In the genomic region with DNA sequence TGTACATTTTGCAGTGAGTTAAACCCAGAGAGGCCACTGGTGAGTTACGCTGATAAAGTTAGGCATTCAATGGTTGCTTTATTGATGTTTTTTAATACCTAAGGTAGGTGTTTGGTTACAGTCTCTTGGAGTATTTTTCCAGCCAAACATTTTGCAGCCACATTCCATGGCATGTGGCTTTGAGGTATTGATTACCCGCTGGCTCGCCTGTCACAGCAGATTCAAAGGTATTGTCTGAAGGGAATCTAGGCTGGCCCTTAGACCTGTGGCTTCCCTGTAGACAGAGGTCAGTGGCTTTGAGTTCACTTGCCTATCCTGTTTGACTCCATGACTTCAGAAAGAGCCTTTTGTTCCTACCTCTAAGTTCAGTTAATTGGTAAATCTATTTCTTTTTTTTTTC, we compare ENCODE assay signal across 24 cellular contexts. TPM values are rescaled to one million over a fixed set of nuclear protein-coding genes. Genes with fewer than 3 reads are reported as not detected.
"Had no signal": no experiment of that assay in that cellular context is flagged by ENCODE, and none has a peak within 500 bp of the region (broad histone marks: within the 10 kb centered on the region; RNA-seq: fewer than 3 reads in every experiment).

No MANE protein-coding gene starts in this region.

- H3K4me3 Mint-ChIP-seq: activated CD4-positive, alpha-beta memory T cell treated with anti-CD3 and anti-CD28 coated beads for 36 hours; activated naive CD4-positive, alpha-beta T cell treated with anti-CD3 and anti-CD28 coated beads for 36 hours; activated T-cell treated with anti-CD3 and anti-CD28 coated beads, Interleukin-2, amount 50 U/mL, for 72 hours; immature natural killer cell; stimulated activated memory B cell treated with anti-CD40 and anti-IgM and Interleukin-4, amounts not matched to agents 10 μg/mL and 1 μg/mL and 100 μg/mL, for 72 hours; T-helper 1 cell treated with Interleukin-12 subunit alpha and Interleukin-12 subunit beta and Interleukin-4 antibody, amounts not matched to agents 30 μg/mL and 1 μg/mL, for 36 hours had no signal

- H3K27ac Mint-ChIP-seq: activated CD4-positive, alpha-beta memory T cell treated with anti-CD3 and anti-CD28 coated beads for 36 hours; activated naive CD4-positive, alpha-beta T cell treated with anti-CD3 and anti-CD28 coated beads for 36 hours; activated T-cell treated with anti-CD3 and anti-CD28 coated beads, Interleukin-2, amount 50 U/mL, for 72 hours; immature natural killer cell; stimulated activated memory B cell treated with anti-CD40 and anti-IgM and Interleukin-4, amounts not matched to agents 10 μg/mL and 1 μg/mL and 100 μg/mL, for 72 hours; T-helper 1 cell treated with Interleukin-12 subunit alpha and Interleukin-12 subunit beta and Interleukin-4 antibody, amounts not matched to agents 30 μg/mL and 1 μg/mL, for 36 hours had no signal

- H3K4me1 Mint-ChIP-seq: immature natural killer cell; stimulated activated memory B cell treated with anti-CD40 and anti-IgM and Interleukin-4, amounts not matched to agents 10 μg/mL and 1 μg/mL and 100 μg/mL, for 72 hours had no signal

- H3K27me3 ChIP-seq: foreskin keratinocyte, sigmoid colon, stomach, suprapubic skin, tibial nerve had no signal

- H3K9me3 Mint-ChIP-seq: activated CD4-positive, alpha-beta memory T cell treated with anti-CD3 and anti-CD28 coated beads for 36 hours; activated naive CD4-positive, alpha-beta T cell treated with anti-CD3 and anti-CD28 coated beads for 36 hours; activated T-cell treated with anti-CD3 and anti-CD28 coated beads, Interleukin-2, amount 50 U/mL, for 72 hours; immature natural killer cell; stimulated activated memory B cell treated with anti-CD40 and anti-IgM and Interleukin-4, amounts not matched to agents 10 μg/mL and 1 μg/mL and 100 μg/mL, for 72 hours; T-helper 1 cell treated with Interleukin-12 subunit alpha and Interleukin-12 subunit beta and Interleukin-4 antibody, amounts not matched to agents 30 μg/mL and 1 μg/mL, for 36 hours had no signal

- H3K9me3 ChIP-seq: suprapubic skin had no signal

- H3K27ac ChIP-seq: foreskin keratinocyte, sigmoid colon, stomach, suprapubic skin, tibial nerve had no signal

- H3K4me3 ChIP-seq: sigmoid colon, smooth muscle cell, stomach, suprapubic skin, tibial nerve had no signal

- H3K36me3 Mint-ChIP-seq: activated CD4-positive, alpha-beta memory T cell treated with anti-CD3 and anti-CD28 coated beads for 36 hours had no signal

- ATAC-seq: activated T-cell treated with anti-CD3 and anti-CD28 coated beads, Interleukin-2, amount 50 U/mL, for 72 hours; left ventricle myocardium superior; stimulated activated memory B cell treated with anti-CD40 and anti-IgM and Interleukin-4, amounts not matched to agents 10 μg/mL and 1 μg/mL and 100 μg/mL, for 72 hours had no signal

- H3K4me1 ChIP-seq: sigmoid colon had no signal

- DNase-seq: activated CD4-positive, alpha-beta memory T cell treated with anti-CD3 and anti-CD28 coated beads for 36 hours; activated CD4-positive, alpha-beta T cell treated with anti-CD3 and anti-CD28 coated beads for 48 hours; activated effector memory CD4-positive, alpha-beta T cell treated with Interleukin-2 at 50 U/mL for 16 hours; activated naive CD4-positive, alpha-beta T cell treated with anti-CD3 and anti-CD28 coated beads for 36 hours; activated T-cell treated with anti-CD3 and anti-CD28 coated beads, Interleukin-2, amount 50 U/mL, for 72 hours; caudate nucleus; dermis blood vessel endothelial cell; effector CD8-positive, alpha-beta T cell; immature natural killer cell; kidney glomerular epithelial cell; left ventricle myocardium superior; occipital lobe; sigmoid colon; stimulated activated CD4-positive, alpha-beta T cell treated with anti-CD3 and anti-CD28 coated beads, Interleukin-15, amount 100 ng/mL, for 24 hours; stomach; T1000 had no signal

- H3K36me3 ChIP-seq: sigmoid colon, stomach, suprapubic skin had no signal

RNA-seq across cellular contexts. Expression of gene FAM20A, which starts 16.3 kb away (rescaled TPM):
- total RNA-seq: activated CD4-positive, alpha-beta memory T cell treated with anti-CD3 and anti-CD28 coated beads for 36 hours; activated naive CD4-positive, alpha-beta T cell treated with anti-CD3 and anti-CD28 coated beads for 36 hours; activated T-cell treated with anti-CD3 and anti-CD28 coated beads, Interleukin-2, amount 50 U/mL, for 72 hours; dermis blood vessel endothelial cell; foreskin keratinocyte; glomerular endothelial cell had no signal
- polyA plus RNA-seq: foreskin keratinocyte, immature natural killer cell, neural cell had no signal
